ENCODE assay signal across 1 cellular context in genomic region chr4:89836031-89836777, GRCh38.
TF ChIP-seq lines count a peak whose summit lies in the region.

No MANE protein-coding gene starts in this region.

TF ChIP-seq in SK-N-SH, 30 proteins besides CTCF, POLR2A, EP300 and RAD21 (continued from another document):
- TF ChIP-seq TAF1 (IDR thresholded peaks at IDR 0.05; ENCODE audit: borderline replicate concordance, low read depth, low read length), result no peak
- no peak for TF ChIP-seq RXRA (IDR thresholded peaks at IDR 0.05; ENCODE audit: borderline replicate concordance, low read depth)
- no peak for TF ChIP-seq CHD2 (IDR thresholded peaks at IDR 0.05; ENCODE audit: low read length, partially characterized antibody)
- no peak for TF ChIP-seq ZBTB33 (IDR thresholded peaks at IDR 0.05; ENCODE audit: borderline replicate concordance, low read depth)
- TF ChIP-seq TCF12 (IDR thresholded peaks at IDR 0.05), result no peak
- no peak for TF ChIP-seq FOSL2 (IDR thresholded peaks at IDR 0.05; ENCODE audit: borderline replicate concordance, low read depth)
- TF ChIP-seq FOXM1 (IDR thresholded peaks at IDR 0.05; ENCODE audit: low read depth), result no peak
- TF ChIP-seq GABPA (IDR thresholded peaks at IDR 0.05; ENCODE audit: low read depth), result no peak
- no peak for TF ChIP-seq USF1 (IDR thresholded peaks at IDR 0.05; ENCODE audit: borderline replicate concordance, low read depth)
- TF ChIP-seq EZH2phosphoT487 (IDR thresholded peaks at IDR 0.05; ENCODE audit: borderline replicate concordance, low read depth), result no peak
TF ChIP-seq in SK-N-SH: peak in this region for 0.
